1 cellular context compared by ENCODE assay signal in the genomic region with DNA sequence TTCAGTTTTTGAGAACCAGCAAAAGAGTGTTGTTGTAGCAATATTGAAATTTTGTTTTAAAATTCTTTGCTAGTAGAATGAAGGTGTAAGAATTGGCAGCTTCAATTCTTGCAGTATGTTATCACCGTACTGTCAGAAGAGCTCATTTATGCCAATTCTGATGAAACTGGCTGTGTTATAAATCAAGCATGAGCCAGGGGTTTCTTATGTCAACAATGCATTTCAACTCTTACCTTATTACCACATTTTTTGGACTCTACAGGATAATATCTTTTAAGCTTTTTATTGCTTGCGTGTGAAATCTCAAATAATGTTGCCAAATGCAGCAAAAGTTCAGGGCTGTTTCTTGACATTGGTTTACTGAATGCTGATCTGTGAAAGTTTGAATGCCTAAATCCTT.
TF ChIP-seq lines count a peak whose summit lies in the region.

No MANE protein-coding gene starts in this region.

TF ChIP-seq in GM23338, 12 proteins besides CTCF, POLR2A, EP300 and RAD21 (continued from another document):
- TF ChIP-seq, protein P1, sequence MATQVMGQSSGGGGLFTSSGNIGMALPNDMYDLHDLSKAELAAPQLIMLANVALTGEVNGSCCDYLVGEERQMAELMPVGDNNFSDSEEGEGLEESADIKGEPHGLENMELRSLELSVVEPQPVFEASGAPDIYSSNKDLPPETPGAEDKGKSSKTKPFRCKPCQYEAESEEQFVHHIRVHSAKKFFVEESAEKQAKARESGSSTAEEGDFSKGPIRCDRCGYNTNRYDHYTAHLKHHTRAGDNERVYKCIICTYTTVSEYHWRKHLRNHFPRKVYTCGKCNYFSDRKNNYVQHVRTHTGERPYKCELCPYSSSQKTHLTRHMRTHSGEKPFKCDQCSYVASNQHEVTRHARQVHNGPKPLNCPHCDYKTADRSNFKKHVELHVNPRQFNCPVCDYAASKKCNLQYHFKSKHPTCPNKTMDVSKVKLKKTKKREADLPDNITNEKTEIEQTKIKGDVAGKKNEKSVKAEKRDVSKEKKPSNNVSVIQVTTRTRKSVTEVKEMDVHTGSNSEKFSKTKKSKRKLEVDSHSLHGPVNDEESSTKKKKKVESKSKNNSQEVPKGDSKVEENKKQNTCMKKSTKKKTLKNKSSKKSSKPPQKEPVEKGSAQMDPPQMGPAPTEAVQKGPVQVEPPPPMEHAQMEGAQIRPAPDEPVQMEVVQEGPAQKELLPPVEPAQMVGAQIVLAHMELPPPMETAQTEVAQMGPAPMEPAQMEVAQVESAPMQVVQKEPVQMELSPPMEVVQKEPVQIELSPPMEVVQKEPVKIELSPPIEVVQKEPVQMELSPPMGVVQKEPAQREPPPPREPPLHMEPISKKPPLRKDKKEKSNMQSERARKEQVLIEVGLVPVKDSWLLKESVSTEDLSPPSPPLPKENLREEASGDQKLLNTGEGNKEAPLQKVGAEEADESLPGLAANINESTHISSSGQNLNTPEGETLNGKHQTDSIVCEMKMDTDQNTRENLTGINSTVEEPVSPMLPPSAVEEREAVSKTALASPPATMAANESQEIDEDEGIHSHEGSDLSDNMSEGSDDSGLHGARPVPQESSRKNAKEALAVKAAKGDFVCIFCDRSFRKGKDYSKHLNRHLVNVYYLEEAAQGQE (IDR thresholded peaks at IDR 0.05; ENCODE audit: unreplicated experiment) = no peak
- TF ChIP-seq ZNF331 (CRISPR knock-in tag; IDR thresholded peaks at IDR 0.05; ENCODE audit: low read depth) = no peak
- no peak for TF ChIP-seq ZNF114 (CRISPR knock-in tag; IDR thresholded peaks at IDR 0.05)
- TF ChIP-seq, protein P2, sequence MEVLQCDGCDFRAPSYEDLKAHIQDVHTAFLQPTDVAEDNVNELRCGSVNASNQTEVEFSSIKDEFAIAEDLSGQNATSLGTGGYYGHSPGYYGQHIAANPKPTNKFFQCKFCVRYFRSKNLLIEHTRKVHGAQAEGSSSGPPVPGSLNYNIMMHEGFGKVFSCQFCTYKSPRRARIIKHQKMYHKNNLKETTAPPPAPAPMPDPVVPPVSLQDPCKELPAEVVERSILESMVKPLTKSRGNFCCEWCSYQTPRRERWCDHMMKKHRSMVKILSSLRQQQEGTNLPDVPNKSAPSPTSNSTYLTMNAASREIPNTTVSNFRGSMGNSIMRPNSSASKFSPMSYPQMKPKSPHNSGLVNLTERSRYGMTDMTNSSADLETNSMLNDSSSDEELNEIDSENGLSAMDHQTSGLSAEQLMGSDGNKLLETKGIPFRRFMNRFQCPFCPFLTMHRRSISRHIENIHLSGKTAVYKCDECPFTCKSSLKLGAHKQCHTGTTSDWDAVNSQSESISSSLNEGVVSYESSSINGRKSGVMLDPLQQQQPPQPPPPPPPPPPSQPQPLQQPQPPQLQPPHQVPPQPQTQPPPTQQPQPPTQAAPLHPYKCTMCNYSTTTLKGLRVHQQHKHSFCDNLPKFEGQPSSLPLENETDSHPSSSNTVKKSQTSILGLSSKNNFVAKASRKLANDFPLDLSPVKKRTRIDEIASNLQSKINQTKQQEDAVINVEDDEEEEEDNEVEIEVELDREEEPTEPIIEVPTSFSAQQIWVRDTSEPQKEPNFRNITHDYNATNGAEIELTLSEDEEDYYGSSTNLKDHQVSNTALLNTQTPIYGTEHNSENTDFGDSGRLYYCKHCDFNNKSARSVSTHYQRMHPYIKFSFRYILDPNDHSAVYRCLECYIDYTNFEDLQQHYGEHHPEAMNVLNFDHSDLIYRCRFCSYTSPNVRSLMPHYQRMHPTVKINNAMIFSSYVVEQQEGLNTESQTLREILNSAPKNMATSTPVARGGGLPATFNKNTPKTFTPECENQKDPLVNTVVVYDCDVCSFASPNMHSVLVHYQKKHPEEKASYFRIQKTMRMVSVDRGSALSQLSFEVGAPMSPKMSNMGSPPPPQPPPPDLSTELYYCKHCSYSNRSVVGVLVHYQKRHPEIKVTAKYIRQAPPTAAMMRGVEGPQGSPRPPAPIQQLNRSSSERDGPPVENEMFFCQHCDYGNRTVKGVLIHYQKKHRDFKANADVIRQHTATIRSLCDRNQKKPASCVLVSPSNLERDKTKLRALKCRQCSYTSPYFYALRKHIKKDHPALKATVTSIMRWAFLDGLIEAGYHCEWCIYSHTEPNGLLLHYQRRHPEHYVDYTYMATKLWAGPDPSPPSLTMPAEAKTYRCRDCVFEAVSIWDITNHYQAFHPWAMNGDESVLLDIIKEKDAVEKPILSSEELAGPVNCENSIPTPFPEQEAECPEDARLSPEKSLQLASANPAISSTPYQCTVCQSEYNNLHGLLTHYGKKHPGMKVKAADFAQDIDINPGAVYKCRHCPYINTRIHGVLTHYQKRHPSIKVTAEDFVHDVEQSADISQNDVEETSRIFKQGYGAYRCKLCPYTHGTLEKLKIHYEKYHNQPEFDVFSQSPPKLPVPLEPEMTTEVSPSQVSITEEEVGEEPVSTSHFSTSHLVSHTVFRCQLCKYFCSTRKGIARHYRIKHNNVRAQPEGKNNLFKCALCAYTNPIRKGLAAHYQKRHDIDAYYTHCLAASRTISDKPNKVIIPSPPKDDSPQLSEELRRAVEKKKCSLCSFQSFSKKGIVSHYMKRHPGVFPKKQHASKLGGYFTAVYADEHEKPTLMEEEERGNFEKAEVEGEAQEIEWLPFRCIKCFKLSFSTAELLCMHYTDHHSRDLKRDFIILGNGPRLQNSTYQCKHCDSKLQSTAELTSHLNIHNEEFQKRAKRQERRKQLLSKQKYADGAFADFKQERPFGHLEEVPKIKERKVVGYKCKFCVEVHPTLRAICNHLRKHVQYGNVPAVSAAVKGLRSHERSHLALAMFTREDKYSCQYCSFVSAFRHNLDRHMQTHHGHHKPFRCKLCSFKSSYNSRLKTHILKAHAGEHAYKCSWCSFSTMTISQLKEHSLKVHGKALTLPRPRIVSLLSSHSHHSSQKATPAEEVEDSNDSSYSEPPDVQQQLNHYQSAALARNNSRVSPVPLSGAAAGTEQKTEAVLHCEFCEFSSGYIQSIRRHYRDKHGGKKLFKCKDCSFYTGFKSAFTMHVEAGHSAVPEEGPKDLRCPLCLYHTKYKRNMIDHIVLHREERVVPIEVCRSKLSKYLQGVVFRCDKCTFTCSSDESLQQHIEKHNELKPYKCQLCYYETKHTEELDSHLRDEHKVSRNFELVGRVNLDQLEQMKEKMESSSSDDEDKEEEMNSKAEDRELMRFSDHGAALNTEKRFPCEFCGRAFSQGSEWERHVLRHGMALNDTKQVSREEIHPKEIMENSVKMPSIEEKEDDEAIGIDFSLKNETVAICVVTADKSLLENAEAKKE (CRISPR knock-in tag; IDR thresholded peaks at IDR 0.05) = no peak
